In genomic region chr4:52052475-52052780, GRCh38 we compare ENCODE assay signal across 1 cellular context.
TF ChIP-seq lines count a peak whose summit lies in the region.

No MANE protein-coding gene starts in this region.

TF ChIP-seq in HepG2, 621 proteins besides CTCF, POLR2A, EP300 and RAD21 (continued from another document and continues in another):
- TF ChIP-seq ZBTB25 (CRISPR knock-in tag; IDR thresholded peaks at IDR 0.05) (no peak), ETV5 (CRISPR knock-in tag; IDR thresholded peaks at IDR 0.05; ENCODE audit: borderline replicate concordance) (peak; percentile 81), ZNF747 (CRISPR knock-in tag; IDR thresholded peaks at IDR 0.05; ENCODE audit: borderline replicate concordance) (no peak), SAFB2 (CRISPR knock-in tag; IDR thresholded peaks at IDR 0.05; ENCODE audit: borderline replicate concordance, low read depth) (no peak), SRSF4 (IDR thresholded peaks at IDR 0.05; ENCODE audit: low read depth, low read length, poor library complexity, severe bottlenecking) (no peak), KLF15 (CRISPR knock-in tag; IDR thresholded peaks at IDR 0.05; ENCODE audit: borderline replicate concordance) (no peak), MEIS2 (CRISPR knock-in tag; IDR thresholded peaks at IDR 0.05) (no peak), PATZ1 (CRISPR knock-in tag; IDR thresholded peaks at IDR 0.05) (peak; percentile 91), ZBTB33 (CRISPR knock-in tag; IDR thresholded peaks at IDR 0.05) (no peak), PLSCR1 (CRISPR knock-in tag; IDR thresholded peaks at IDR 0.05; ENCODE audit: borderline replicate concordance) (no peak), ZNF691 (CRISPR knock-in tag; IDR thresholded peaks at IDR 0.05; ENCODE audit: borderline replicate concordance, low read depth) (no peak), HOXA5 (CRISPR knock-in tag; IDR thresholded peaks at IDR 0.05) (0 out of 2 replicates have a peak, but pooled peaks have one; percentile 30), MED1 (CRISPR knock-in tag; IDR thresholded peaks at IDR 0.05) (0 out of 2 replicates have a peak, but pooled peaks have one; percentile 39), FOXO1 (CRISPR knock-in tag; IDR thresholded peaks at IDR 0.05) (no peak), MIER3 (CRISPR knock-in tag; IDR thresholded peaks at IDR 0.05; ENCODE audit: borderline replicate concordance) (no peak), SATB2 (CRISPR knock-in tag; IDR thresholded peaks at IDR 0.05) (0 out of 2 replicates have a peak, but pooled peaks have one; percentile 15), FOXJ3 (CRISPR knock-in tag; IDR thresholded peaks at IDR 0.05; ENCODE audit: borderline replicate concordance) (no peak), HDAC2 (CRISPR knock-in tag; IDR thresholded peaks at IDR 0.05) (0 out of 2 replicates have a peak, but pooled peaks have one; percentile 7), ZXDC (CRISPR knock-in tag; IDR thresholded peaks at IDR 0.05) (no peak), HNF4G (IDR thresholded peaks at IDR 0.05; ENCODE audit: borderline replicate concordance, low read depth, low read length) (0 out of 2 replicates have a peak, but pooled peaks have one; percentile 36), HNF4G (CRISPR knock-in tag; IDR thresholded peaks at IDR 0.05; ENCODE audit: borderline replicate concordance, low read depth) (peak; percentile 46; the same call in 1 of the 2 replicates), HNF4A (CRISPR knock-in tag; IDR thresholded peaks at IDR 0.05) (peak; percentile 79), BCLAF1 (IDR thresholded peaks at IDR 0.05) (no peak), SKIL (CRISPR knock-in tag; IDR thresholded peaks at IDR 0.05; ENCODE audit: borderline replicate concordance) (no peak), TARDBP (CRISPR knock-in tag; IDR thresholded peaks at IDR 0.05) (no peak), ZNF547 (CRISPR knock-in tag; IDR thresholded peaks at IDR 0.05) (no peak), GTF3A (CRISPR knock-in tag; conservative IDR thresholded peaks at IDR 0.05) (no peak), ZNF670 (CRISPR knock-in tag; IDR thresholded peaks at IDR 0.05; ENCODE audit: borderline replicate concordance) (no peak), ZNF580 (CRISPR knock-in tag; IDR thresholded peaks at IDR 0.05; ENCODE audit: borderline replicate concordance, low read depth) (no peak), ZBTB46 (CRISPR knock-in tag; IDR thresholded peaks at IDR 0.05; ENCODE audit: borderline replicate concordance) (no peak), ZNF790 (CRISPR knock-in tag; IDR thresholded peaks at IDR 0.05; ENCODE audit: borderline replicate concordance) (no peak), RBAK (CRISPR knock-in tag; IDR thresholded peaks at IDR 0.05) (no peak), PAF1 (CRISPR knock-in tag; IDR thresholded peaks at IDR 0.05) (no peak), ZFP91 (CRISPR knock-in tag; IDR thresholded peaks at IDR 0.05; ENCODE audit: borderline replicate concordance) (no peak), ATF6 (CRISPR knock-in tag; conservative IDR thresholded peaks at IDR 0.05) (no peak), ZNF839 (CRISPR knock-in tag; IDR thresholded peaks at IDR 0.05; ENCODE audit: borderline replicate concordance) (no peak), PHF21A (CRISPR knock-in tag; IDR thresholded peaks at IDR 0.05) (0 out of 2 replicates have a peak, but pooled peaks have one; percentile 52), RELA (CRISPR knock-in tag; IDR thresholded peaks at IDR 0.05) (0 out of 2 replicates have a peak, but pooled peaks have one; percentile 66)
